In genomic region chr1:248828845-248829244, GRCh38 we compare ENCODE assay signal across 11 cellular contexts. TPM values are rescaled to one million over a fixed set of nuclear protein-coding genes. Genes with fewer than 3 reads are reported as not detected.
DNase-seq lines count a peak whose midpoint lies in the region; TF ChIP-seq lines count a peak whose summit lies in the region.
"Had no signal": no experiment of that assay in that cellular context is flagged by ENCODE, and none has a peak within 500 bp of the region (broad histone marks: within the 10 kb centered on the region; RNA-seq: fewer than 3 reads in every experiment).

No MANE protein-coding gene starts in this region.

- H3K9ac ChIP-seq in H9 (ENCODE audit: extremely low read depth, insufficient read length, low read length) (no peak overlapping the region), Karpas-422 (ENCODE audit: low read length) (no peak overlapping the region)

- H3K27me3 ChIP-seq in ACC112 (ENCODE audit: insufficient read depth, low read length) (no peaks in the 10 kb centered on the region), H9 (ENCODE audit: insufficient read depth, low read length) (no peaks in the 10 kb centered on the region), Karpas-422 (ENCODE audit: low read length) (no peaks in the 10 kb centered on the region)

- H3T11ph ChIP-seq in H9 (ENCODE audit: low read length), result no peak overlapping the region

- peaks cover 4% of the 10 kb centered on the region for H3K23me2 ChIP-seq in H9 (ENCODE audit: insufficient read length, low read depth, low read length, poor library complexity, severe bottlenecking)

- H3K9me2 ChIP-seq in Karpas-422 (replicated peaks; ENCODE audit: insufficient read depth, low read length), result no peaks in the 10 kb centered on the region

- H3K4me3 ChIP-seq in ACC112 (ENCODE audit: low read depth, low read length), result no peak overlapping the region
- H3K4me3 ChIP-seq in Karpas-422 (ENCODE audit: low read length), result no peak overlapping the region

- no peak overlapping the region for H3K27ac Mint-ChIP-seq in H9
- H3K27ac Mint-ChIP-seq: T-helper 1 cell treated with Interleukin-12 subunit alpha and Interleukin-12 subunit beta and Interleukin-4 antibody, amounts not matched to agents 30 μg/mL and 1 μg/mL, for 36 hours had no signal

- H2AK5ac ChIP-seq in H9 (ENCODE audit: insufficient read length, low read length), result no peak overlapping the region

- no peak overlapping the region for H2BK120ac ChIP-seq in H9 (ENCODE audit: low read depth, low read length, poor library complexity, severe bottlenecking)

- H3K4ac ChIP-seq in H9 (ENCODE audit: low read depth, low read length), result no peak overlapping the region

- H3K56ac ChIP-seq in H9 (ENCODE audit: insufficient read length, low read depth, low read length), result no peak overlapping the region

- peaks cover 6 to 10% (median 10%) of the 10 kb centered on the region in 3 experiments; a peak in 6 of 7 replicates for H3K36me3 Mint-ChIP-seq in H9 (ENCODE audit: insufficient read depth in 1 of 3, low read depth in 3 of 3)

- no peak overlapping the region for H4K8ac ChIP-seq in H9 (replicated peaks; ENCODE audit: insufficient read length, low read depth, low read length)

- H3K9me3 ChIP-seq in H9 (ENCODE audit: control insufficient read depth, low read depth, low read length), result no peaks in the 10 kb centered on the region
- no peaks in the 10 kb centered on the region for H3K9me3 ChIP-seq in Karpas-422 (ENCODE audit: low read length)

- H2BK5ac ChIP-seq in H9 (ENCODE audit: insufficient read length, low read length), result no peak overlapping the region

- H3K4me2 ChIP-seq in H9 (ENCODE audit: insufficient read depth, insufficient read length, low read length) (no peak overlapping the region), Karpas-422 (ENCODE audit: low read depth, low read length, poor library complexity, severe bottlenecking) (no peak overlapping the region)

- H2AFZ ChIP-seq in ACC112 (ENCODE audit: low read length, unreplicated experiment) (peak overlapping the region; percentile 78), H9 (ENCODE audit: low read length) (no peak overlapping the region), Karpas-422 (ENCODE audit: low read length) (no peak overlapping the region)

- no peak for TF ChIP-seq CTCF in H9 (conservative IDR thresholded peaks at IDR 0.05)

- no CpG with 5 or more reads among the region's 3 CpGs for WGBS in H9 (ENCODE audit: extremely low coverage, insufficient read length, low lambda C conversion rate)

- H3K14ac ChIP-seq in H9 (ENCODE audit: insufficient read depth, low read length), result no peak overlapping the region

- no peak overlapping the region for H2BK12ac ChIP-seq in H9 (ENCODE audit: insufficient read length, low read depth, low read length)

- no peak overlapping the region for H4K5ac ChIP-seq in H9 (ENCODE audit: insufficient read length, low read depth, low read length)

- DNase-seq in HS-27A (ENCODE audit: low read depth) (peak; percentile 58), SKM-1 treated with dmso at 0.1 percent for 144 hours (lab: John Stamatoyannopoulos, UW; ENCODE audit: unreplicated experiment) (peak; percentile 92), fibroblast of peridontal ligament (ENCODE audit: extremely low read depth) (peak; percentile 75), H9 (no peak), Karpas-422 (no peak), mucosa of gallbladder (ENCODE audit: low spot score) (no peak)
- no peak for DNase-seq in activated CD4-positive, alpha-beta T cell treated with anti-CD3 and anti-CD28 coated beads for 1 hour
- DNase-seq: retina had no signal

- H2BK20ac ChIP-seq in H9 (ENCODE audit: low read depth, low read length, poor library complexity, severe bottlenecking), result no peak overlapping the region

- H3K4me1 Mint-ChIP-seq in H9, result peaks cover 18 to 29% of the 10 kb centered on the region in 2 experiments

- H3K27ac ChIP-seq in ACC112 (ENCODE audit: low read depth, low read length), result peak overlapping the region; percentile 66
- no peak overlapping the region for H3K27ac ChIP-seq in H9 (ENCODE audit: insufficient read length, low read depth, low read length)
- H3K27ac ChIP-seq in Karpas-422 (ENCODE audit: low read length), result no peak overlapping the region
- H3K27ac ChIP-seq: C4-2B had no signal

- H3K4me3 Mint-ChIP-seq in H9, result no peak overlapping the region
- H3K4me3 Mint-ChIP-seq: T-helper 1 cell treated with Interleukin-12 subunit alpha and Interleukin-12 subunit beta and Interleukin-4 antibody, amounts not matched to agents 30 μg/mL and 1 μg/mL, for 36 hours had no signal

- H3K9me3 Mint-ChIP-seq in H9, result peaks cover 3 to 9% of the 10 kb centered on the region in 2 experiments
- H3K9me3 Mint-ChIP-seq: T-helper 1 cell treated with Interleukin-12 subunit alpha and Interleukin-12 subunit beta and Interleukin-4 antibody, amounts not matched to agents 30 μg/mL and 1 μg/mL, for 36 hours had no signal

- H4K20me1 ChIP-seq in H9 (ENCODE audit: control insufficient read depth, insufficient read depth, insufficient read length) (no peaks in the 10 kb centered on the region), Karpas-422 (ENCODE audit: insufficient read depth, low read depth, low read length) (no peaks in the 10 kb centered on the region)

- H3K4me1 ChIP-seq in ACC112 (ENCODE audit: control insufficient read depth, insufficient read depth, low read length, unreplicated experiment), result peaks cover 24% of the 10 kb centered on the region
- H3K4me1 ChIP-seq in H9 (ENCODE audit: insufficient read depth, low read length), result no peaks in the 10 kb centered on the region
- H3K4me1 ChIP-seq in Karpas-422 (ENCODE audit: low read length), result peaks cover 23% of the 10 kb centered on the region

- peaks cover 18% of the 10 kb centered on the region for H3K79me2 ChIP-seq in ACC112 (ENCODE audit: control insufficient read depth, insufficient read depth, low read length, unreplicated experiment)
- H3K79me2 ChIP-seq in H9 (ENCODE audit: insufficient read depth, low read length), result peaks cover 5% of the 10 kb centered on the region; the same call in 1 of the 2 replicates
- H3K79me2 ChIP-seq in Karpas-422 (ENCODE audit: low read length), result peaks cover 18% of the 10 kb centered on the region

- peaks cover 3% of the 10 kb centered on the region for H3K27me3 Mint-ChIP-seq in H9 (ENCODE audit: low read depth)

- H3K36me3 ChIP-seq in ACC112 (ENCODE audit: insufficient read depth, low read length) (no peaks in the 10 kb centered on the region), Karpas-422 (ENCODE audit: insufficient read depth, low read length) (no peaks in the 10 kb centered on the region)

- peaks cover 11% of the 10 kb centered on the region for H3K79me1 ChIP-seq in H9 (ENCODE audit: insufficient read depth, low read depth, low read length, poor library complexity, severe bottlenecking)

- no peak overlapping the region for H4K91ac ChIP-seq in H9 (ENCODE audit: insufficient read length, low read depth, low read length)

- H2BK15ac ChIP-seq in H9 (ENCODE audit: low read depth, low read length), result no peak overlapping the region

- no peak overlapping the region for H3K23ac ChIP-seq in H9 (ENCODE audit: insufficient read length, low read depth, low read length)

- no peak overlapping the region for H3K18ac ChIP-seq in H9 (ENCODE audit: insufficient read length, low read depth, low read length)

RNA-seq across cellular contexts. Expression of gene SH3BP5L, which starts 3.1 kb away (rescaled TPM):
- total RNA-seq in H9 (2021) (27.6 and 28.8 TPM in 2 replicates), mucosa of gallbladder (40.0 TPM)
- 14.6 and 24.1 TPM in 2 replicates for total RNA-seq in Karpas-422 (2014; rRNA removed; shearing (Covaris generic); ENCODE audit: low replicate concordance)

RNA-seq across cellular contexts. Expression of gene ZNF672, which starts 9.2 kb away (rescaled TPM):
- 28.5 and 29.4 TPM in 2 replicates for total RNA-seq in H9 (2021)
- 16.7 and 38.3 TPM in 2 replicates for total RNA-seq in Karpas-422 (2014; rRNA removed; shearing (Covaris generic); ENCODE audit: low replicate concordance)
- 41.6 TPM for total RNA-seq in mucosa of gallbladder

RNA-seq across cellular contexts. Expression of gene ZNF692, which starts 30.0 kb away (rescaled TPM):
- 40.0 and 40.1 TPM in 2 replicates for total RNA-seq in H9 (2021)
- 27.2 and 62.6 TPM in 2 replicates for total RNA-seq in Karpas-422 (2014; rRNA removed; shearing (Covaris generic); ENCODE audit: low replicate concordance)
- 62.7 TPM for total RNA-seq in mucosa of gallbladder

Comparison
In these comparisons a context has a peak if more than half of its experiments do, and no peak if none do; other contexts are left out.
1. DNase-seq: peak in HS-27A (single experiment), SKM-1 treated with dmso at 0.1 percent for 144 hours (single experiment) and fibroblast of peridontal ligament (single experiment); none in H9 (single experiment), Karpas-422 (single experiment), mucosa of gallbladder (single experiment) and activated CD4-positive, alpha-beta T cell treated with anti-CD3 and anti-CD28 coated beads for 1 hour (single experiment).